1 cellular context compared by ENCODE assay signal in genomic region chr19:28519950-28520861, GRCh38.
TF ChIP-seq lines count a peak whose summit lies in the region.

No MANE protein-coding gene starts in this region.

TF ChIP-seq in K562, 482 proteins besides CTCF, POLR2A, EP300 and RAD21 (continued from another document):
- TF ChIP-seq, protein P1, sequence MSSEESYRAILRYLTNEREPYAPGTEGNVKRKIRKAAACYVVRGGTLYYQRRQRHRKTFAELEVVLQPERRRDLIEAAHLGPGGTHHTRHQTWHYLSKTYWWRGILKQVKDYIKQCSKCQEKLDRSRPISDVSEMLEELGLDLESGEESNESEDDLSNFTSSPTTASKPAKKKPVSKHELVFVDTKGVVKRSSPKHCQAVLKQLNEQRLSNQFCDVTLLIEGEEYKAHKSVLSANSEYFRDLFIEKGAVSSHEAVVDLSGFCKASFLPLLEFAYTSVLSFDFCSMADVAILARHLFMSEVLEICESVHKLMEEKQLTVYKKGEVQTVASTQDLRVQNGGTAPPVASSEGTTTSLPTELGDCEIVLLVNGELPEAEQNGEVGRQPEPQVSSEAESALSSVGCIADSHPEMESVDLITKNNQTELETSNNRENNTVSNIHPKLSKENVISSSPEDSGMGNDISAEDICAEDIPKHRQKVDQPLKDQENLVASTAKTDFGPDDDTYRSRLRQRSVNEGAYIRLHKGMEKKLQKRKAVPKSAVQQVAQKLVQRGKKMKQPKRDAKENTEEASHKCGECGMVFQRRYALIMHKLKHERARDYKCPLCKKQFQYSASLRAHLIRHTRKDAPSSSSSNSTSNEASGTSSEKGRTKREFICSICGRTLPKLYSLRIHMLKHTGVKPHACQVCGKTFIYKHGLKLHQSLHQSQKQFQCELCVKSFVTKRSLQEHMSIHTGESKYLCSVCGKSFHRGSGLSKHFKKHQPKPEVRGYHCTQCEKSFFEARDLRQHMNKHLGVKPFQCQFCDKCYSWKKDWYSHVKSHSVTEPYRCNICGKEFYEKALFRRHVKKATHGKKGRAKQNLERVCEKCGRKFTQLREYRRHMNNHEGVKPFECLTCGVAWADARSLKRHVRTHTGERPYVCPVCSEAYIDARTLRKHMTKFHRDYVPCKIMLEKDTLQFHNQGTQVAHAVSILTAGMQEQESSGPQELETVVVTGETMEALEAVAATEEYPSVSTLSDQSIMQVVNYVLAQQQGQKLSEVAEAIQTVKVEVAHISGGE (CRISPR knock-in tag; IDR thresholded peaks at IDR 0.05), result no peak
- TF ChIP-seq ATF1 (CRISPR knock-in tag; IDR thresholded peaks at IDR 0.05) (no peak), ATF1 (tag; IDR thresholded peaks at IDR 0.05) (peak; percentile 29; the same call in 1 of the 2 replicates), TFAP4 (CRISPR knock-in tag; IDR thresholded peaks at IDR 0.05; ENCODE audit: borderline replicate concordance) (0 out of 2 replicates have a peak, but pooled peaks have one; percentile 11), ATF7 (IDR thresholded peaks at IDR 0.05) (peak; percentile 37; the same call in 1 of the 2 replicates), ZNF589 (CRISPR knock-in tag; IDR thresholded peaks at IDR 0.05; ENCODE audit: low read depth) (peak; percentile 59; the same call in 1 of the 2 replicates), MNT (conservative IDR thresholded peaks at IDR 0.05) (0 out of 4 replicates have a peak, but pooled peaks of 1 of the 2 experiments have one; percentile 20), MLLT1 (IDR thresholded peaks at IDR 0.05) (0 out of 4 replicates have a peak, but pooled peaks of 1 of the 2 experiments have one; percentile 52), CXXC5 (CRISPR knock-in tag; IDR thresholded peaks at IDR 0.05) (peak; percentile 26; the same call in 1 of the 2 replicates), PBX2 (CRISPR knock-in tag; IDR thresholded peaks at IDR 0.05; ENCODE audit: low read depth) (no peak), PBX2 (tag; conservative IDR thresholded peaks at IDR 0.05; ENCODE audit: low read depth) (peak; percentile 61), MEIS2 (IDR thresholded peaks at IDR 0.05; ENCODE audit: partially characterized antibody) (peak; percentile 45), NR2C2 (CRISPR knock-in tag; IDR thresholded peaks at IDR 0.05) (no peak), NR2C2 (tag; IDR thresholded peaks at IDR 0.05) (peak; percentile 61; the same call in 1 of the 2 replicates), NCOA1 (IDR thresholded peaks at IDR 0.05; ENCODE audit: low read depth) (no peak), NFATC3 (IDR thresholded peaks at IDR 0.05) (no peak), ZNF175 (CRISPR knock-in tag; IDR thresholded peaks at IDR 0.05; ENCODE audit: low read depth) (0 out of 2 replicates have a peak, but pooled peaks have one; percentile 25), WHSC1 (IDR thresholded peaks at IDR 0.05; ENCODE audit: low read length) (no peak), ZNF644 (tag; IDR thresholded peaks at IDR 0.05; ENCODE audit: low read depth) (0 out of 2 replicates have a peak, but pooled peaks have one; percentile 30)
- TF ChIP-seq, protein P2, sequence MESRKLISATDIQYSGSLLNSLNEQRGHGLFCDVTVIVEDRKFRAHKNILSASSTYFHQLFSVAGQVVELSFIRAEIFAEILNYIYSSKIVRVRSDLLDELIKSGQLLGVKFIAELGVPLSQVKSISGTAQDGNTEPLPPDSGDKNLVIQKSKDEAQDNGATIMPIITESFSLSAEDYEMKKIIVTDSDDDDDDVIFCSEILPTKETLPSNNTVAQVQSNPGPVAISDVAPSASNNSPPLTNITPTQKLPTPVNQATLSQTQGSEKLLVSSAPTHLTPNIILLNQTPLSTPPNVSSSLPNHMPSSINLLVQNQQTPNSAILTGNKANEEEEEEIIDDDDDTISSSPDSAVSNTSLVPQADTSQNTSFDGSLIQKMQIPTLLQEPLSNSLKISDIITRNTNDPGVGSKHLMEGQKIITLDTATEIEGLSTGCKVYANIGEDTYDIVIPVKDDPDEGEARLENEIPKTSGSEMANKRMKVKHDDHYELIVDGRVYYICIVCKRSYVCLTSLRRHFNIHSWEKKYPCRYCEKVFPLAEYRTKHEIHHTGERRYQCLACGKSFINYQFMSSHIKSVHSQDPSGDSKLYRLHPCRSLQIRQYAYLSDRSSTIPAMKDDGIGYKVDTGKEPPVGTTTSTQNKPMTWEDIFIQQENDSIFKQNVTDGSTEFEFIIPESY (CRISPR knock-in tag; IDR thresholded peaks at IDR 0.05), result peak; percentile 78; the same call in 1 of the 2 replicates
